2 cellular contexts compared by ENCODE assay signal in genomic region chr3:48464713-48465221, GRCh38.
TF ChIP-seq lines count a peak whose summit lies in the region.

No MANE protein-coding gene starts in this region.

TF ChIP-seq in SK-N-SH, 30 proteins besides CTCF, POLR2A, EP300 and RAD21 (continued from another document):
- TF ChIP-seq REST (IDR thresholded peaks at IDR 0.05; ENCODE audit: low read depth, low read length) (no peak), SIN3A (IDR thresholded peaks at IDR 0.05; ENCODE audit: borderline replicate concordance, low read depth, low read length) (no peak), YY1 (IDR thresholded peaks at IDR 0.05; ENCODE audit: low read depth) (no peak), MXI1 (IDR thresholded peaks at IDR 0.05; ENCODE audit: low read depth, low read length) (no peak), JUND (IDR thresholded peaks at IDR 0.05) (no peak), NRF1 (IDR thresholded peaks at IDR 0.05; ENCODE audit: low read depth, low read length) (no peak), NFIC (IDR thresholded peaks at IDR 0.05; ENCODE audit: borderline replicate concordance) (no peak), TAF1 (IDR thresholded peaks at IDR 0.05; ENCODE audit: borderline replicate concordance, low read depth, low read length) (no peak), ZBTB33 (IDR thresholded peaks at IDR 0.05; ENCODE audit: borderline replicate concordance, low read depth) (no peak), ELF1 (IDR thresholded peaks at IDR 0.05) (no peak), RCOR1 (IDR thresholded peaks at IDR 0.05; ENCODE audit: low read length) (no peak), GABPA (IDR thresholded peaks at IDR 0.05; ENCODE audit: low read depth) (no peak)
- TF ChIP-seq, protein P1, sequence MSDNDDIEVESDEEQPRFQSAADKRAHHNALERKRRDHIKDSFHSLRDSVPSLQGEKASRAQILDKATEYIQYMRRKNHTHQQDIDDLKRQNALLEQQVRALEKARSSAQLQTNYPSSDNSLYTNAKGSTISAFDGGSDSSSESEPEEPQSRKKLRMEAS (IDR thresholded peaks at IDR 0.05; ENCODE audit: low read depth): no peak
TF ChIP-seq in SK-N-SH: peak in this region for 0.

TF ChIP-seq in SK-N-SH treated with all-trans-retinoic acid at 6 μM for 48 hours, 23 proteins besides CTCF, POLR2A, EP300 and RAD21 (continued from another document):
- TF ChIP-seq, protein P2, sequence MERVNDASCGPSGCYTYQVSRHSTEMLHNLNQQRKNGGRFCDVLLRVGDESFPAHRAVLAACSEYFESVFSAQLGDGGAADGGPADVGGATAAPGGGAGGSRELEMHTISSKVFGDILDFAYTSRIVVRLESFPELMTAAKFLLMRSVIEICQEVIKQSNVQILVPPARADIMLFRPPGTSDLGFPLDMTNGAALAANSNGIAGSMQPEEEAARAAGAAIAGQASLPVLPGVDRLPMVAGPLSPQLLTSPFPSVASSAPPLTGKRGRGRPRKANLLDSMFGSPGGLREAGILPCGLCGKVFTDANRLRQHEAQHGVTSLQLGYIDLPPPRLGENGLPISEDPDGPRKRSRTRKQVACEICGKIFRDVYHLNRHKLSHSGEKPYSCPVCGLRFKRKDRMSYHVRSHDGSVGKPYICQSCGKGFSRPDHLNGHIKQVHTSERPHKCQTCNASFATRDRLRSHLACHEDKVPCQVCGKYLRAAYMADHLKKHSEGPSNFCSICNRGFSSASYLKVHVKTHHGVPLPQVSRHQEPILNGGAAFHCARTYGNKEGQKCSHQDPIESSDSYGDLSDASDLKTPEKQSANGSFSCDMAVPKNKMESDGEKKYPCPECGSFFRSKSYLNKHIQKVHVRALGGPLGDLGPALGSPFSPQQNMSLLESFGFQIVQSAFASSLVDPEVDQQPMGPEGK (CRISPR knock-in tag; IDR thresholded peaks at IDR 0.05; ENCODE audit: borderline replicate concordance): no peak
- TF ChIP-seq CREB5 (CRISPR knock-in tag; IDR thresholded peaks at IDR 0.05; ENCODE audit: low read depth): no peak
- no peak for TF ChIP-seq ZNF8 (CRISPR knock-in tag; IDR thresholded peaks at IDR 0.05)
